In genomic region chr9:130422546-130422945, GRCh38 we compare ENCODE assay signal across 12 cellular contexts. TPM values are rescaled to one million over a fixed set of nuclear protein-coding genes. Genes with fewer than 3 reads are reported as not detected.
DNase-seq lines count a peak whose midpoint lies in the region; ATAC-seq and TF ChIP-seq lines count a peak whose summit lies in the region.
"Had no signal": no experiment of that assay in that cellular context is flagged by ENCODE, and none has a peak within 500 bp of the region (broad histone marks: within the 10 kb centered on the region; RNA-seq: fewer than 3 reads in every experiment).

No MANE protein-coding gene starts in this region.

- no peak for TF ChIP-seq EP300 in sigmoid colon (IDR thresholded peaks at IDR 0.05)

- H3K27me3 ChIP-seq in GM23338 (ENCODE audit: insufficient read depth) (no peaks in the 10 kb centered on the region), WERI-Rb-1 (ENCODE audit: insufficient read depth, low read depth, severe bottlenecking) (no peaks in the 10 kb centered on the region), mesendoderm (ENCODE audit: insufficient read depth, low read length, poor library complexity) (no peaks in the 10 kb centered on the region), sigmoid colon (no peaks in the 10 kb centered on the region)
- H3K27me3 ChIP-seq: Peyer's patch had no signal

- no peak overlapping the region for H4K8ac ChIP-seq in mesendoderm (ENCODE audit: low read depth, low read length)

- no peaks in the 10 kb centered on the region for H3K79me1 ChIP-seq in mesendoderm (ENCODE audit: low read length)

- no peaks in the 10 kb centered on the region for H3F3A ChIP-seq in GM23338 (replicated peaks; ENCODE audit: low read depth)

- H3K4me1 ChIP-seq in GM23338 (ENCODE audit: insufficient read depth) (peaks cover 7% of the 10 kb centered on the region; the same call in 1 of the 2 replicates), mesendoderm (ENCODE audit: control insufficient read depth, low read depth, low read length) (peaks cover 11% of the 10 kb centered on the region), sigmoid colon (peaks cover 0 to 22% (median 17%) of the 10 kb centered on the region in 4 donors)

- H3K27ac ChIP-seq in GM23338 (ENCODE audit: low read depth): no peak overlapping the region
- no peak overlapping the region for H3K27ac ChIP-seq in WERI-Rb-1
- H3K27ac ChIP-seq in mesendoderm (ENCODE audit: low read depth, low read length): no peak overlapping the region
- peak overlapping the region in 3 of 4 donors; percentile 56 to 78 (median 63) for H3K27ac ChIP-seq in sigmoid colon
- H3K27ac ChIP-seq: HL-60, KMS-11, Peyer's patch had no signal

- no peaks in the 10 kb centered on the region for H3K9me3 ChIP-seq in WERI-Rb-1 (ENCODE audit: severe bottlenecking)
- no peaks in the 10 kb centered on the region for H3K9me3 ChIP-seq in sigmoid colon
- H3K9me3 ChIP-seq: Peyer's patch had no signal

- H3K56ac ChIP-seq in mesendoderm (ENCODE audit: low read length): peak overlapping the region; percentile 10

- H3K36me3 ChIP-seq in GM23338 (ENCODE audit: insufficient read depth): no peaks in the 10 kb centered on the region
- no peaks in the 10 kb centered on the region for H3K36me3 ChIP-seq in WERI-Rb-1
- no peaks in the 10 kb centered on the region for H3K36me3 ChIP-seq in mesendoderm (ENCODE audit: control insufficient read depth, insufficient read depth, low read length)
- H3K36me3 ChIP-seq in sigmoid colon: peaks cover 0 to 53% (median 14%) of the 10 kb centered on the region in 4 donors

- H2AK5ac ChIP-seq in mesendoderm (ENCODE audit: low read length): no peak overlapping the region

- H4K5ac ChIP-seq in mesendoderm (ENCODE audit: low read length): no peak overlapping the region

- intact Hi-C loops in sigmoid colon (cut with DNase I): no loop called here

- H3K9me3 Mint-ChIP-seq in GM23338: peaks cover 4% of the 10 kb centered on the region

- no peak for TF ChIP-seq POLR2A in sigmoid colon (IDR thresholded peaks at IDR 0.05)

- DNase-seq in GM23338 (ENCODE audit: low spot score): no peak
- DNase-seq in WERI-Rb-1: peak; percentile 9
- no peak for DNase-seq in mesendoderm
- DNase-seq in sigmoid colon: no peak
- DNase-seq in ecto neural progenitor cell (ENCODE audit: low spot score): no peak
- DNase-seq in omental fat pad (ENCODE audit: low spot score): no peak
- DNase-seq: GF-D8, NCI-H2029 treated with DMSO at 0.1 percent for 48 hours, Peyer's patch had no signal

- H3K27me3 Mint-ChIP-seq in GM23338 (ENCODE audit: insufficient read depth, low read depth, poor library complexity): peaks cover 6% of the 10 kb centered on the region

- peaks cover 15% of the 10 kb centered on the region for H3K36me3 Mint-ChIP-seq in GM23338 (ENCODE audit: low read depth)

- H3K23ac ChIP-seq in mesendoderm (ENCODE audit: low read length): no peak overlapping the region

- H2BK5ac ChIP-seq in mesendoderm (ENCODE audit: low read length): peak overlapping the region; percentile 13

- no peak overlapping the region for H2BK120ac ChIP-seq in mesendoderm (ENCODE audit: low read depth, low read length)

- H3K4me2 ChIP-seq in GM23338 (no peak overlapping the region), mesendoderm (ENCODE audit: low read length) (no peak overlapping the region)
- H3K4me2 ChIP-seq: KMS-11 had no signal

- ATAC-seq in GM23338 (no peak), omental fat pad (ENCODE audit: low FRiP score) (no peak), HG03108 (IDR thresholded peaks at IDR 0.05; ENCODE audit: unreplicated experiment) (no peak)

- no peak overlapping the region for H2BK15ac ChIP-seq in mesendoderm (replicated peaks; ENCODE audit: low read depth)

- H3K9ac ChIP-seq in mesendoderm (ENCODE audit: low read length): no peak overlapping the region
- H3K9ac ChIP-seq: KMS-11 had no signal

- H3K4ac ChIP-seq in mesendoderm (ENCODE audit: low read depth, low read length): no peak overlapping the region

- H3K4me3 Mint-ChIP-seq in GM23338: no peak overlapping the region

- H3K4me3 ChIP-seq in GM23338: no peak overlapping the region
- no peak overlapping the region for H3K4me3 ChIP-seq in WERI-Rb-1 (ENCODE audit: low read depth, low read length)
- H3K4me3 ChIP-seq in mesendoderm (ENCODE audit: low read length): no peak overlapping the region
- no peak overlapping the region for H3K4me3 ChIP-seq in sigmoid colon
- H3K4me3 ChIP-seq: Peyer's patch had no signal

- H2AFZ ChIP-seq in GM23338: no peak overlapping the region

- TF ChIP-seq CTCF in GM23338 (conservative IDR thresholded peaks at IDR 0.05; ENCODE audit: low read depth in 2 of 2) (no peak), WERI-Rb-1 (IDR thresholded peaks at IDR 0.05; ENCODE audit: low read depth, low read length) (no peak), sigmoid colon (IDR thresholded peaks at IDR 0.05) (no peak), omental fat pad (IDR thresholded peaks at IDR 0.05) (no peak)

- H3K4me1 Mint-ChIP-seq in GM23338: peaks cover 25% of the 10 kb centered on the region

- H4K20me1 ChIP-seq in GM23338 (replicated peaks; ENCODE audit: insufficient read depth): no peaks in the 10 kb centered on the region

- H3K79me2 ChIP-seq in GM23338 (replicated peaks; ENCODE audit: insufficient read depth): no peaks in the 10 kb centered on the region
- H3K79me2 ChIP-seq in mesendoderm (ENCODE audit: control insufficient read depth, insufficient read depth, low read length): no peaks in the 10 kb centered on the region

- no peak overlapping the region for H3K18ac ChIP-seq in mesendoderm (ENCODE audit: low read length)

- WGBS in mesendoderm (ENCODE audit: extremely low coverage, insufficient coverage, low lambda C conversion rate): no CpG with 5 or more reads among the region's 10 CpGs
- 85 to 89% methylated on average over 10 of the region's 10 CpGs for WGBS in sigmoid colon, 2 donors

- H3K9me2 ChIP-seq in GM23338 (ENCODE audit: insufficient read depth): no peaks in the 10 kb centered on the region

- H3K27ac Mint-ChIP-seq in GM23338: peak overlapping the region; percentile 60; the same call in 1 of the 2 replicates

TF ChIP-seq in GM23338, 12 proteins besides CTCF, POLR2A, EP300 and RAD21 (continues in another document):
- TF ChIP-seq ZNF331 (CRISPR knock-in tag; IDR thresholded peaks at IDR 0.05; ENCODE audit: low read depth) (no peak), ZNF462 (CRISPR knock-in tag; IDR thresholded peaks at IDR 0.05) (no peak)

RNA-seq across cellular contexts. Expression of gene ASS1, which starts 22.2 kb away (rescaled TPM):
- total RNA-seq in GM23338 (2014; rRNA removed; shearing (Covaris generic)): 98.1 and 103 TPM in 2 replicates
- polyA plus RNA-seq in GM23338 (2016; fragmentation: Nextera tagmentation; extraction: Ambion mirVana): 65.8 and 72.5 TPM in 2 replicates
- polyA plus RNA-seq in mesendoderm (2013, experiment 1 of 2): 17.2 TPM
- 17.0 TPM for polyA plus RNA-seq in mesendoderm (2013, experiment 2 of 2)
- 10 to 100 TPM; 65.8 to 84.2 (median 76.5) TPM for total RNA-seq in sigmoid colon
- polyA plus RNA-seq in sigmoid colon: 1,000 to 10,000 TPM in 1 of 3 donors, 100 to 1,000 TPM in 2; 369 to 1,420 (median 483) TPM
- total RNA-seq in omental fat pad: 100 to 1,000 TPM; 250 to 621 (median 378) TPM

Comparison
In these comparisons a context has a peak if more than half of its experiments do, and no peak if none do; other contexts are left out.
1. H3K27ac ChIP-seq: peak in sigmoid colon (3 of 4); none in GM23338 (single experiment), WERI-Rb-1 (single experiment) and mesendoderm (single experiment).